In genomic region chr7:7897509-7897908, GRCh38 we compare ENCODE assay signal across 19 cellular contexts.
A peak's percentile ranks its signal among the peaks of the same experiment; 100 is the strongest.
DNase-seq lines count a peak whose midpoint lies in the region; ATAC-seq and TF ChIP-seq lines count a peak whose summit lies in the region.
"Had no signal": no experiment of that assay in that cellular context is flagged by ENCODE, and none has a peak within 500 bp of the region (broad histone marks: within the 10 kb centered on the region; RNA-seq: fewer than 3 reads in every experiment).

No MANE protein-coding gene starts in this region.

- no peak overlapping the region for H4K91ac ChIP-seq in H9 (ENCODE audit: insufficient read length, low read depth, low read length)

- H3T11ph ChIP-seq in H9 (ENCODE audit: low read length), result no peak overlapping the region

- H3K79me1 ChIP-seq in H9 (ENCODE audit: insufficient read depth, low read depth, low read length, poor library complexity, severe bottlenecking), result no peaks in the 10 kb centered on the region

- no peak overlapping the region for H2BK5ac ChIP-seq in H9 (ENCODE audit: insufficient read length, low read length)

- H3K9me2 ChIP-seq in MM.1S (replicated peaks; ENCODE audit: insufficient read depth, low read length), result no peaks in the 10 kb centered on the region
- H3K9me2 ChIP-seq: SK-N-SH had no signal

- H3K4me2 ChIP-seq in H9 (ENCODE audit: insufficient read depth, insufficient read length, low read length) (no peak overlapping the region), MM.1S (ENCODE audit: low read depth, low read length) (no peak overlapping the region)
- H3K4me2 ChIP-seq: SK-N-SH had no signal

- H3K4me1 Mint-ChIP-seq in H9, result peaks cover 29 to 33% of the 10 kb centered on the region in 2 experiments
- peaks cover 31% of the 10 kb centered on the region for H3K4me1 Mint-ChIP-seq in WTC11

- H3K4me3 ChIP-seq in iPS-20b (ENCODE audit: low read length) (no peak overlapping the region), breast epithelium (no peak overlapping the region), MM.1S (ENCODE audit: low read length) (no peak overlapping the region)
- H3K4me3 ChIP-seq: Peyer's patch had no signal

- CTCF ChIA-PET in WTC11 (lab: Charles Lee), result no interaction called here

- no peak overlapping the region for H2AK5ac ChIP-seq in H9 (ENCODE audit: insufficient read length, low read length)

- H3K36me3 ChIP-seq in iPS-20b (ENCODE audit: insufficient read depth, low read depth, low read length) (no peaks in the 10 kb centered on the region), breast epithelium (no peaks in the 10 kb centered on the region), MM.1S (replicated peaks; ENCODE audit: insufficient read depth, low read length) (no peaks in the 10 kb centered on the region)
- H3K36me3 ChIP-seq: Peyer's patch had no signal

- no peaks in the 10 kb centered on the region for H4K20me1 ChIP-seq in H9 (ENCODE audit: control insufficient read depth, insufficient read depth, insufficient read length)
- H4K20me1 ChIP-seq in MM.1S (ENCODE audit: insufficient read depth, low read length), result no peaks in the 10 kb centered on the region

- DNase-seq in H9 (no peak), WTC11 (ENCODE audit: low spot score) (no peak), breast epithelium (ENCODE audit: low spot score in 2 of 2) (no peak), NCI-H1105 treated with DMSO at 0.1 percent for 48 hours (lab: John Stamatoyannopoulos, UW) (no peak), MM.1S (no peak)
- DNase-seq: COR-L47; DMS 273 treated with DMSO at 0.1 percent for 48 hours; DND-41; GF-D8; NCI-H187; NCI-H2107; NCI-H510A; NCI-H748 treated with DMSO at 0.1 percent for 48 hours; NK-92 treated with Interleukin-12 subunit alpha and Interleukin-12 subunit beta, amount 100 ng/mL, for 24 hours; Peyer's patch; Right ventricle myocardium superior; SK-N-SH had no signal

- no peak overlapping the region for H2BK120ac ChIP-seq in H9 (ENCODE audit: low read depth, low read length, poor library complexity, severe bottlenecking)

- H2BK15ac ChIP-seq in H9 (ENCODE audit: low read depth, low read length), result no peak overlapping the region

- WGBS in H9 (ENCODE audit: extremely low coverage, insufficient read length, low lambda C conversion rate), result no CpG with 5 or more reads among the region's 2 CpGs

- H3K27ac Mint-ChIP-seq in H9 (peak overlapping the region; percentile 62 to 76 (median 74); a peak in 6 of 7 replicates), WTC11 (peak overlapping the region; percentile 75)

- TF ChIP-seq POLR2A in breast epithelium (IDR thresholded peaks at IDR 0.05), result no peak

- H3K9ac ChIP-seq in H9 (ENCODE audit: extremely low read depth, insufficient read length, low read length), result no peak overlapping the region
- peak overlapping the region; percentile 40; the same call in 1 of the 2 replicates for H3K9ac ChIP-seq in iPS-20b (ENCODE audit: low read depth, low read length)
- H3K9ac ChIP-seq in MM.1S (ENCODE audit: low read length), result no peak overlapping the region
- H3K9ac ChIP-seq: SK-N-SH had no signal

- H3K9me3 ChIP-seq in H9 (ENCODE audit: control insufficient read depth, low read depth, low read length) (no peaks in the 10 kb centered on the region), iPS-20b (ENCODE audit: insufficient read depth, low read depth, low read length) (no peaks in the 10 kb centered on the region), breast epithelium (no peaks in the 10 kb centered on the region), MM.1S (replicated peaks; ENCODE audit: insufficient read depth, low read length) (no peaks in the 10 kb centered on the region)
- H3K9me3 ChIP-seq: Peyer's patch, SK-N-SH had no signal

- H3K27ac ChIP-seq in H9 (ENCODE audit: insufficient read length, low read depth, low read length) (peak overlapping the region; percentile 12), iPS-20b (ENCODE audit: low read length) (no peak overlapping the region), breast epithelium (no peak overlapping the region), MM.1S (ENCODE audit: low read length) (no peak overlapping the region)
- H3K27ac ChIP-seq: Peyer's patch had no signal

- no peak overlapping the region for H3K18ac ChIP-seq in H9 (ENCODE audit: insufficient read length, low read depth, low read length)

- H2BK20ac ChIP-seq in H9 (ENCODE audit: low read depth, low read length, poor library complexity, severe bottlenecking), result no peak overlapping the region

- H3K9me3 Mint-ChIP-seq in H9 (no peaks in the 10 kb centered on the region), WTC11 (no peaks in the 10 kb centered on the region)

- H3K4ac ChIP-seq in H9 (ENCODE audit: low read depth, low read length), result no peak overlapping the region

- POLR2A ChIA-PET in WTC11 (lab: Charles Lee), result no interaction called here

- no peak overlapping the region for H4K5ac ChIP-seq in H9 (ENCODE audit: insufficient read length, low read depth, low read length)

- ATAC-seq in WTC11 (peak; percentile 41), HG03521 (IDR thresholded peaks at IDR 0.05; ENCODE audit: unreplicated experiment) (no peak)

- intact Hi-C loops in breast epithelium (cut with DNase I; ENCODE audit: low total_unique reads), result no loop called here

- H2AFZ ChIP-seq in H9 (ENCODE audit: low read length), result no peak overlapping the region
- H2AFZ ChIP-seq in MM.1S (ENCODE audit: low read length), result no peak overlapping the region

- H3K79me2 ChIP-seq in H9 (ENCODE audit: insufficient read depth, low read length) (no peaks in the 10 kb centered on the region), MM.1S (ENCODE audit: low read length) (no peaks in the 10 kb centered on the region)

- H3K56ac ChIP-seq in H9 (ENCODE audit: insufficient read length, low read depth, low read length), result no peak overlapping the region

- no peaks in the 10 kb centered on the region for H3K23me2 ChIP-seq in H9 (ENCODE audit: insufficient read length, low read depth, low read length, poor library complexity, severe bottlenecking)

- no peak overlapping the region for H3K14ac ChIP-seq in H9 (ENCODE audit: insufficient read depth, low read length)

- H3K4me1 ChIP-seq in H9 (ENCODE audit: insufficient read depth, low read length) (peaks cover 2% of the 10 kb centered on the region; the same call in 1 of the 2 replicates), iPS-20b (ENCODE audit: insufficient read depth, low read length) (peaks cover 14% of the 10 kb centered on the region), breast epithelium (no peaks in the 10 kb centered on the region), MM.1S (ENCODE audit: low read length) (no peaks in the 10 kb centered on the region)
- H3K4me1 ChIP-seq: Peyer's patch had no signal

- H3K4me3 Mint-ChIP-seq in H9 (no peak overlapping the region), WTC11 (no peak overlapping the region)

- H4K8ac ChIP-seq in H9 (replicated peaks; ENCODE audit: insufficient read length, low read depth, low read length), result no peak overlapping the region

- H3F3A ChIP-seq in MM.1S (ENCODE audit: insufficient read depth, low read length), result no peaks in the 10 kb centered on the region

- H3K27me3 ChIP-seq in H9 (ENCODE audit: insufficient read depth, low read length), result no peaks in the 10 kb centered on the region
- no peaks in the 10 kb centered on the region for H3K27me3 ChIP-seq in iPS-20b (ENCODE audit: insufficient read depth, low read length)
- H3K27me3 ChIP-seq in breast epithelium, result no peaks in the 10 kb centered on the region
- no peaks in the 10 kb centered on the region for H3K27me3 ChIP-seq in MM.1S (replicated peaks; ENCODE audit: insufficient read depth, low read length)
- H3K27me3 ChIP-seq: Peyer's patch had no signal

- no peaks in the 10 kb centered on the region for H3K27me3 Mint-ChIP-seq in H9 (ENCODE audit: low read depth)
- no peaks in the 10 kb centered on the region for H3K27me3 Mint-ChIP-seq in WTC11 (ENCODE audit: low read depth)

- no peak overlapping the region for H3K23ac ChIP-seq in H9 (ENCODE audit: insufficient read length, low read depth, low read length)

- TF ChIP-seq CTCF in H9 (conservative IDR thresholded peaks at IDR 0.05) (no peak), WTC11 (IDR thresholded peaks at IDR 0.05) (no peak), breast epithelium (IDR thresholded peaks at IDR 0.05) (no peak), MM.1S (IDR thresholded peaks at IDR 0.05; ENCODE audit: low read length) (no peak)

- no peak overlapping the region for H2BK12ac ChIP-seq in H9 (ENCODE audit: insufficient read length, low read depth, low read length)

- H3K36me3 Mint-ChIP-seq in H9 (ENCODE audit: insufficient read depth in 1 of 3, low read depth in 3 of 3), result no peaks in the 10 kb centered on the region; a peak in 1 of 7 replicates
- H3K36me3 Mint-ChIP-seq in WTC11, result no peaks in the 10 kb centered on the region

TF ChIP-seq in WTC11, 78 proteins besides CTCF, POLR2A, EP300 and RAD21 (continues in another document):
- TF ChIP-seq GABPB1 (CRISPR knock-in tag; IDR thresholded peaks at IDR 0.05) (no peak), TCF7 (CRISPR knock-in tag; IDR thresholded peaks at IDR 0.05; ENCODE audit: low read depth) (no peak), JUN (CRISPR knock-in tag; IDR thresholded peaks at IDR 0.05) (no peak), ETV6 (CRISPR knock-in tag; IDR thresholded peaks at IDR 0.05) (no peak)
- TF ChIP-seq, protein P1, sequence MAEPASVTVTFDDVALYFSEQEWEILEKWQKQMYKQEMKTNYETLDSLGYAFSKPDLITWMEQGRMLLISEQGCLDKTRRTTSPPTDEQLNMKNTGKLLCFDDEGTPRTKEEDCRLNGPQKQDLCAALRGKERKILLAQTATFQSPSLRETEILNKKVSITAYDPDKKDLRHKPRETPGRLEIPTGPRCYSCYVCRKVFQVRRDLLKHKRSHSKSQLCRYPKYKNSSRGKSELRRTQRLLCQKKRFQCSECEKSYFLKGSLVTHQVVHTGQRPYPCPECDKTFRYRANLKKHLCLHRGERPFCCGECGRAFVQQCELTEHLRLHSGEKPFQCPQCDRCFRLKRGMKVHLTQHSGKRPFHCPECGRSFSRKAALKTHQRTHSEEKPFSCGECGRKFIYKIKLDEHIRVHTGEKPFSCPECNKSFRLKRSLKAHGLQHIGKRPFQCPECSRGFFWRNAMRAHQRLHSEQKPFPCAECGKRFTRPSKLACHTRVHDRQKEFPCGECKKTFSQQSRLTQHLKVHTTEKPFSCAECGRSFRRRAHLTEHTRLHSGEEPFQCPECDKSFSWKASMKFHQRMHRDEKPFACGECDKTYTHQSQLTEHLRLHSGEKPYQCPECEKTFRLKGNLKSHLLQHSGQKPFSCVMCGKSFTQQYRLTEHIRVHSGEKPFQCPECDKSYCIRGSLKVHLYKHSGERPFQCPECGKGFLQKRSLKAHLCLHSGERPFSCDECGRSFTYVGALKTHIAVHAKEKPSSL (CRISPR knock-in tag; conservative IDR thresholded peaks at IDR 0.05), result no peak
